ENCODE assay signal across 28 cellular contexts in genomic region chr6:97654674-97655073, GRCh38.
"Had no signal": no experiment of that assay in that cellular context is flagged by ENCODE, and none has a peak within 500 bp of the region (broad histone marks: within the 10 kb centered on the region; RNA-seq: fewer than 3 reads in every experiment).

No MANE protein-coding gene starts in this region.

- H3K27ac Mint-ChIP-seq: naive thymus-derived CD4-positive, alpha-beta T cell; nephron; progenitor cell of endocrine pancreas; stimulated activated naive B cell treated with anti-CD40 and anti-IgM and Interleukin-4, amounts not matched to agents 10 μg/mL and 1 μg/mL and 100 μg/mL, for 72 hours had no signal

- H3K9me3 ChIP-seq: lower lobe of right lung, mucosa of descending colon, neutrophil, right atrium auricular region, right lobe of liver, thoracic aorta, upper lobe of right lung had no signal

- H3K4me3 Mint-ChIP-seq: naive thymus-derived CD4-positive, alpha-beta T cell; nephron; neural crest cell; stimulated activated naive B cell treated with anti-CD40 and anti-IgM and Interleukin-4, amounts not matched to agents 10 μg/mL and 1 μg/mL and 100 μg/mL, for 72 hours had no signal

- H3K9ac ChIP-seq: parathyroid adenoma had no signal

- H3K27ac ChIP-seq: heart left ventricle, lower lobe of right lung, neutrophil, parathyroid adenoma, right atrium auricular region, right lobe of liver, stomach, suprapubic skin, thoracic aorta, tibial artery, upper lobe of right lung had no signal

- H2AFZ ChIP-seq: parathyroid adenoma had no signal

- H3K36me3 ChIP-seq: heart left ventricle, lower lobe of right lung, neutrophil, right atrium auricular region, right lobe of liver, stomach, suprapubic skin, thoracic aorta, tibial artery, upper lobe of right lung had no signal

- H3K27me3 Mint-ChIP-seq: naive thymus-derived CD4-positive, alpha-beta T cell; progenitor cell of endocrine pancreas; stimulated activated naive B cell treated with anti-CD40 and anti-IgM and Interleukin-4, amounts not matched to agents 10 μg/mL and 1 μg/mL and 100 μg/mL, for 72 hours had no signal

- H3K36me3 Mint-ChIP-seq: naive thymus-derived CD4-positive, alpha-beta T cell; stimulated activated naive B cell treated with anti-CD40 and anti-IgM and Interleukin-4, amounts not matched to agents 10 μg/mL and 1 μg/mL and 100 μg/mL, for 72 hours had no signal

- H3K4me3 ChIP-seq: heart left ventricle, lower lobe of right lung, mucosa of descending colon, right atrium auricular region, right lobe of liver, smooth muscle cell, stomach, suprapubic skin, thoracic aorta, tibial artery, upper lobe of right lung had no signal

- DNase-seq: heart left ventricle; hypothalamus; kidney glomerular epithelial cell; left cardiac atrium; lower lobe of right lung; midbrain; mucosa of descending colon; naive thymus-derived CD4-positive, alpha-beta T cell; occipital lobe; right lobe of liver; stimulated activated CD4-positive, alpha-beta T cell treated with anti-CD3 and anti-CD28 coated beads, Interleukin-1b, Interleukin-23, amount 100 ng/mL, for 48 hours; stimulated activated CD4-positive, alpha-beta T cell treated with anti-CD3 and anti-CD28 coated beads, Interleukin-2, amount 100 ng/mL, for 48 hours; stimulated activated naive B cell treated with anti-CD40 and anti-IgM and Interleukin-4, amounts not matched to agents 10 μg/mL and 1 μg/mL and 100 μg/mL, for 72 hours; stimulated activated naive CD8-positive, alpha-beta T cell treated with anti-CD3 and anti-CD28 coated beads, Interleukin-15, Interleukin-2, amounts not matched to agents 100 U/mL and 50 U/mL, for 24 hours; stomach; tibial artery; trophoblast cell; upper lobe of right lung had no signal

- H3K79me2 ChIP-seq: parathyroid adenoma had no signal

- H3K4me1 Mint-ChIP-seq: naive thymus-derived CD4-positive, alpha-beta T cell; nephron; stimulated activated naive B cell treated with anti-CD40 and anti-IgM and Interleukin-4, amounts not matched to agents 10 μg/mL and 1 μg/mL and 100 μg/mL, for 72 hours had no signal

- H3K9me3 Mint-ChIP-seq: nephron; stimulated activated naive B cell treated with anti-CD40 and anti-IgM and Interleukin-4, amounts not matched to agents 10 μg/mL and 1 μg/mL and 100 μg/mL, for 72 hours had no signal

- H3K27me3 ChIP-seq: heart left ventricle, neutrophil, right atrium auricular region, right lobe of liver, stomach, suprapubic skin, tibial artery, upper lobe of right lung had no signal

- ATAC-seq: heart left ventricle; left cardiac atrium; left lobe of liver; lower lobe of right lung; mucosa of descending colon; naive thymus-derived CD4-positive, alpha-beta T cell; right lobe of liver; stimulated activated naive B cell treated with anti-CD40 and anti-IgM and Interleukin-4, amounts not matched to agents 10 μg/mL and 1 μg/mL and 100 μg/mL, for 72 hours; stimulated activated naive CD8-positive, alpha-beta T cell treated with anti-CD3 and anti-CD28 coated beads, Interleukin-15, Interleukin-2, amounts not matched to agents 100 U/mL and 50 U/mL, for 24 hours; upper lobe of right lung had no signal

- H3K4me1 ChIP-seq: heart left ventricle, lower lobe of right lung, parathyroid adenoma, right atrium auricular region, right lobe of liver, stomach, suprapubic skin, tibial artery, upper lobe of right lung had no signal

- H3K4me2 ChIP-seq: smooth muscle cell had no signal
